In the genomic region with DNA sequence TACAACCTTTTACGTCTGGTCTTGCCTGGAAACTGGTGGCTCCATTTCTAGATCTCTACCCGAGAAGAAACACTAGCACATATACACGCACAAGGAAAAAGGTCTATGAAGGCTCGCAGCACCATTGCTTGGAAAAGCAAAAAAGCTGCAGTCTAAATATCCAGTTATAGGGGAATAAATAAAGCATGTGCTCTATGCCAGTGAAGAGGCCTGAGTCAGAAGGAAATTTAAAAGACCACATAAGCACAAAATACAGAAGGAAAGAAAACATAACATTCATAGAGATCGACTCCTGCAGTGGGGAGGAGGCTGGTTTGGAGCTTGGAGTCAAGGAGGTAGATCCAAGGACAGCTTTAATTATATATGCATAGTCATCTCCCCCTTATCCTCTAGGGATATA, we compare ENCODE assay signal across 27 cellular contexts.
DNase-seq lines count a peak whose midpoint lies in the region; ATAC-seq and TF ChIP-seq lines count a peak whose summit lies in the region.
"Had no signal": no experiment of that assay in that cellular context is flagged by ENCODE, and none has a peak within 500 bp of the region (broad histone marks: within the 10 kb centered on the region; RNA-seq: fewer than 3 reads in every experiment).

No MANE protein-coding gene starts in this region.

- H3K4me3 Mint-ChIP-seq in HFFc6 (peak overlapping the region; percentile 21), mesothelial cell of epicardium (no peak overlapping the region)
- H3K4me3 Mint-ChIP-seq: activated CD4-positive, alpha-beta memory T cell treated with anti-CD3 and anti-CD28 coated beads, Interleukin-2, amount 10 ng/mL, durations not matched to agents 7 days and 5 days; activated naive CD4-positive, alpha-beta T cell treated with anti-CD3 and anti-CD28 coated beads for 36 hours; H9; natural killer cell had no signal

- H3K9me3 Mint-ChIP-seq in HFFc6, result no peaks in the 10 kb centered on the region
- H3K9me3 Mint-ChIP-seq in mesothelial cell of epicardium, result no peaks in the 10 kb centered on the region
- H3K9me3 Mint-ChIP-seq: activated CD4-positive, alpha-beta memory T cell treated with anti-CD3 and anti-CD28 coated beads, Interleukin-2, amount 10 ng/mL, durations not matched to agents 7 days and 5 days; activated naive CD4-positive, alpha-beta T cell treated with anti-CD3 and anti-CD28 coated beads for 36 hours; H9; natural killer cell had no signal

- intact Hi-C loops in ascending aorta (cut with DNase I) (loop anchor here (2.0 to 5.0 kb wide), 2 partner anchors 113 to 317 kb away; no protein-coding TSS in a partner anchor), stomach (cut with DNase I; ENCODE audit: low total_unique reads) (loop anchor here (10.0 kb wide), 1 partner anchor 115 kb away; the partner anchor contains the start of gene PDZRN3)

- no peaks in the 10 kb centered on the region for H3K36me3 ChIP-seq in ascending aorta
- H3K36me3 ChIP-seq in stomach, result no peaks in the 10 kb centered on the region
- H3K36me3 ChIP-seq: upper lobe of right lung had no signal

- no peak for TF ChIP-seq POLR2A in stomach (IDR thresholded peaks at IDR 0.05)

- peaks cover 2% of the 10 kb centered on the region; the same call in 1 of the 2 replicates for H3K36me3 Mint-ChIP-seq in HFFc6 (ENCODE audit: low read depth)
- no peaks in the 10 kb centered on the region for H3K36me3 Mint-ChIP-seq in mesothelial cell of epicardium
- H3K36me3 Mint-ChIP-seq: natural killer cell had no signal

- H3K27ac ChIP-seq in ascending aorta (peak overlapping the region; percentile 73 to 89), stomach (peak overlapping the region in 4 of 5 donors; percentile 57 to 88 (median 74))
- H3K27ac ChIP-seq: upper lobe of right lung had no signal

- TF ChIP-seq CTCF in HFFc6 (IDR thresholded peaks at IDR 0.05) (no peak), ascending aorta (IDR thresholded peaks at IDR 0.05) (no peak), mesothelial cell of epicardium (IDR thresholded peaks at IDR 0.05; ENCODE audit: unreplicated experiment) (no peak), stomach (IDR thresholded peaks at IDR 0.05) (no peak)

- H3K27me3 Mint-ChIP-seq in HFFc6 (ENCODE audit: insufficient read depth) (no peaks in the 10 kb centered on the region; the same call in 1 of the 2 replicates), mesothelial cell of epicardium (ENCODE audit: low read depth) (no peaks in the 10 kb centered on the region)
- H3K27me3 Mint-ChIP-seq: activated CD4-positive, alpha-beta memory T cell treated with anti-CD3 and anti-CD28 coated beads, Interleukin-2, amount 10 ng/mL, durations not matched to agents 7 days and 5 days had no signal

- H3K4me1 Mint-ChIP-seq in HFFc6 (ENCODE audit: low read depth), result peaks cover 43% of the 10 kb centered on the region
- peaks cover 52% of the 10 kb centered on the region for H3K4me1 Mint-ChIP-seq in mesothelial cell of epicardium
- H3K4me1 Mint-ChIP-seq: activated CD4-positive, alpha-beta memory T cell treated with anti-CD3 and anti-CD28 coated beads, Interleukin-2, amount 10 ng/mL, durations not matched to agents 7 days and 5 days; natural killer cell had no signal

- H3K27ac Mint-ChIP-seq in HFFc6, result peak overlapping the region; percentile 72; the same call in 1 of the 2 replicates
- H3K27ac Mint-ChIP-seq in mesothelial cell of epicardium, result peak overlapping the region; percentile 0
- H3K27ac Mint-ChIP-seq: activated CD4-positive, alpha-beta memory T cell treated with anti-CD3 and anti-CD28 coated beads, Interleukin-2, amount 10 ng/mL, durations not matched to agents 7 days and 5 days; activated naive CD4-positive, alpha-beta T cell treated with anti-CD3 and anti-CD28 coated beads for 36 hours; H9; natural killer cell had no signal

- WGBS in stomach, 5 donors, result 80 to 88% (median 82%) methylated on average over 5 of the region's 5 CpGs

- H3K27me3 ChIP-seq in ascending aorta, result no peaks in the 10 kb centered on the region
- no peaks in the 10 kb centered on the region for H3K27me3 ChIP-seq in stomach
- H3K27me3 ChIP-seq: upper lobe of right lung had no signal

- peaks cover 8 to 53% of the 10 kb centered on the region in 2 donors for H3K4me1 ChIP-seq in ascending aorta
- H3K4me1 ChIP-seq in stomach, result peaks cover 11 to 74% (median 45%) of the 10 kb centered on the region in 4 donors

- DNase-seq in HFFc6, result no peak
- no peak for DNase-seq in ascending aorta (ENCODE audit: low spot score in 2 of 2)
- DNase-seq in mesothelial cell of epicardium (ENCODE audit: low spot score in 2 of 2, unreplicated experiment in 2 of 2), result no peak
- no peak for DNase-seq in stomach
- DNase-seq in GOT3 (lab: John Stamatoyannopoulos, UW), result no peak
- DNase-seq in activated effector memory CD4-positive, alpha-beta T cell treated with anti-CD3 and anti-CD28 coated beads, Interleukin-2, amount 50 U/mL, for 16 hours, result no peak
- DNase-seq: activated CD4-positive, alpha-beta memory T cell treated with anti-CD3 and anti-CD28 coated beads, Interleukin-2, amount 10 ng/mL, durations not matched to agents 7 days and 5 days; activated naive CD4-positive, alpha-beta T cell treated with anti-CD3 and anti-CD28 coated beads for 36 hours; activated T-cell treated with anti-CD3 and anti-CD28 coated beads, Interleukin-2, amount 50 U/mL, for 1 hour; anterior cingulate cortex; cerebellar nuclear complex; DMS79 treated with DMSO at 0.1 percent for 48 hours; effector memory CD4-positive, alpha-beta T cell; H9; mammary epithelial cell; natural killer cell; NCI-H1092; NCI-H2081 treated with DMSO at 0.1 percent for 48 hours; NCI-H446 treated with DMSO at 0.1 percent for 48 hours; posterior cingulate gyrus; SK-N-SH; small intestine; stimulated activated CD4-positive, alpha-beta T cell treated with anti-CD3 and anti-CD28 coated beads, Interleukin-4, amount 100 ng/mL, for 1 hour; stimulated activated naive CD8-positive, alpha-beta T cell treated with anti-CD3 and anti-CD28 coated beads, Interleukin-15, Interleukin-2, amounts not matched to agents 100 U/mL and 50 U/mL, for 24 hours; upper lobe of right lung had no signal

- TF ChIP-seq EP300 in stomach (IDR thresholded peaks at IDR 0.05), result no peak

- no peaks in the 10 kb centered on the region for H3K9me3 ChIP-seq in ascending aorta
- no peaks in the 10 kb centered on the region for H3K9me3 ChIP-seq in stomach
- H3K9me3 ChIP-seq: SK-N-SH, upper lobe of right lung had no signal

- ATAC-seq in GM19035 (IDR thresholded peaks at IDR 0.05; ENCODE audit: unreplicated experiment) (no peak), HG03457 (IDR thresholded peaks at IDR 0.05; ENCODE audit: unreplicated experiment) (no peak)
- ATAC-seq: natural killer cell; stimulated activated naive CD8-positive, alpha-beta T cell treated with anti-CD3 and anti-CD28 coated beads, Interleukin-15, Interleukin-2, amounts not matched to agents 100 U/mL and 50 U/mL, for 24 hours; upper lobe of right lung had no signal

- no peak overlapping the region for H3K4me3 ChIP-seq in ascending aorta
- no peak overlapping the region for H3K4me3 ChIP-seq in stomach
- H3K4me3 ChIP-seq: upper lobe of right lung had no signal
